In genomic region chr19:863305-863620, GRCh38 we compare ENCODE assay signal across 15 cellular contexts. TPM values are rescaled to one million over a fixed set of nuclear protein-coding genes. Genes with fewer than 3 reads are reported as not detected.
DNase-seq lines count a peak whose midpoint lies in the region; ATAC-seq and TF ChIP-seq lines count a peak whose summit lies in the region.
"Had no signal": no experiment of that assay in that cellular context is flagged by ENCODE, and none has a peak within 500 bp of the region (broad histone marks: within the 10 kb centered on the region; RNA-seq: fewer than 3 reads in every experiment).

No MANE protein-coding gene starts in this region.

- H3K9me2 ChIP-seq in SU-DHL-6 (replicated peaks; ENCODE audit: insufficient read depth, low read length), result no peaks in the 10 kb centered on the region

- 71 to 80% (median 72%) methylated on average over 7 of the region's 7 CpGs for WGBS in stomach, 5 donors

- peaks cover 28% of the 10 kb centered on the region for H3K4me1 Mint-ChIP-seq in activated naive CD4-positive, alpha-beta T cell treated with anti-CD3 and anti-CD28 coated beads, Interleukin-2, amount 10 ng/mL, durations not matched to agents 7 days and 5 days
- peaks cover 9 to 20% of the 10 kb centered on the region in 2 donors for H3K4me1 Mint-ChIP-seq in effector memory CD8-positive, alpha-beta T cell (ENCODE audit: low read depth in 2 of 2)

- DNase-seq in activated naive CD4-positive, alpha-beta T cell treated with anti-CD3 and anti-CD28 coated beads, Interleukin-2, amount 10 ng/mL, durations not matched to agents 7 days and 5 days, result no peak
- no peak for DNase-seq in activated naive CD4-positive, alpha-beta T cell treated with Interleukin-2 at 50 U/mL for 16 hours
- DNase-seq in effector memory CD8-positive, alpha-beta T cell, result no peak
- DNase-seq in stomach (no peak), gastrocnemius medialis (no peak), NCI-H82 (lab: John Stamatoyannopoulos, UW) (no peak), HCEC 1CT (no peak)
- DNase-seq: ACHN, KBM-7, NCI-H1930 had no signal

- TF ChIP-seq EP300 in stomach (IDR thresholded peaks at IDR 0.05), result no peak

- H3K27ac Mint-ChIP-seq in activated naive CD4-positive, alpha-beta T cell treated with anti-CD3 and anti-CD28 coated beads, Interleukin-2, amount 10 ng/mL, durations not matched to agents 7 days and 5 days, result peak overlapping the region; percentile 92
- peak overlapping the region in 1 of 2 donors; percentile 77 for H3K27ac Mint-ChIP-seq in effector memory CD8-positive, alpha-beta T cell

- no peaks in the 10 kb centered on the region for H3K9me3 ChIP-seq in SU-DHL-6 (ENCODE audit: insufficient read depth, low read length)
- H3K9me3 ChIP-seq in stomach, result no peaks in the 10 kb centered on the region
- H3K9me3 ChIP-seq in gastrocnemius medialis, result no peaks in the 10 kb centered on the region

- H3K4me2 ChIP-seq in SU-DHL-6 (ENCODE audit: low read depth, low read length, poor library complexity, severe bottlenecking), result peak overlapping the region; percentile 41
- H3K4me2 ChIP-seq: hepatocyte had no signal

- H3K4me1 ChIP-seq in stomach (peaks cover 29 to 58% (median 44%) of the 10 kb centered on the region in 4 donors), gastrocnemius medialis (no peaks in the 10 kb centered on the region)

- CTCF ChIA-PET in activated naive CD4-positive, alpha-beta T cell treated with anti-CD3 and anti-CD28 coated beads, Interleukin-2, amount 10 ng/mL, durations not matched to agents 7 days and 5 days (lab: Charles Lee), result interaction anchor here (0.6 to 2.5 kb wide), 23 partner anchors 16 to 351 kb away, joined by 3 to 24 read pairs (median 4); partner anchors contain the start of genes KISS1R, MED16, RNU6-9 and WDR18

- H3K4me3 ChIP-seq in SU-DHL-6 (ENCODE audit: insufficient read depth, low read length, poor library complexity, severe bottlenecking) (no peak overlapping the region), stomach (peak overlapping the region in 2 of 4 donors; percentile 25 to 28), gastrocnemius medialis (no peak overlapping the region)
- H3K4me3 ChIP-seq: hepatocyte, lung had no signal

- H3F3A ChIP-seq in SU-DHL-6 (ENCODE audit: insufficient read depth), result no peaks in the 10 kb centered on the region

- H3K27me3 ChIP-seq in SU-DHL-6 (ENCODE audit: low read length) (no peaks in the 10 kb centered on the region), stomach (peaks cover 0 to 49% (median 28%) of the 10 kb centered on the region in 3 donors), gastrocnemius medialis (peaks cover 26 to 47% (median 42%) of the 10 kb centered on the region in 3 donors)
- H3K27me3 ChIP-seq: hepatocyte had no signal

- no peak overlapping the region for H3K27ac ChIP-seq in SU-DHL-6 (ENCODE audit: low read depth, low read length)
- peak overlapping the region in 3 of 5 donors; percentile 24 to 41 (median 32) for H3K27ac ChIP-seq in stomach
- no peak overlapping the region for H3K27ac ChIP-seq in gastrocnemius medialis
- H3K27ac ChIP-seq: hepatocyte had no signal

- intact Hi-C loops in stomach (cut with DNase I; ENCODE audit: low total_unique reads) (no loop called here), gastrocnemius medialis (cut with DNase I; ENCODE audit: low total_unique reads) (no loop called here)

- ATAC-seq in effector memory CD8-positive, alpha-beta T cell (replicated peaks), result no peak
- ATAC-seq in gastrocnemius medialis, result no peak

- no peak overlapping the region for H2AFZ ChIP-seq in SU-DHL-6 (ENCODE audit: low read depth, low read length, severe bottlenecking)
- H2AFZ ChIP-seq: hepatocyte had no signal

- no peak overlapping the region for H3K9ac ChIP-seq in SU-DHL-6 (ENCODE audit: low read length)

- peak overlapping the region; percentile 67 for H3K4me3 Mint-ChIP-seq in activated naive CD4-positive, alpha-beta T cell treated with anti-CD3 and anti-CD28 coated beads, Interleukin-2, amount 10 ng/mL, durations not matched to agents 7 days and 5 days
- H3K4me3 Mint-ChIP-seq in effector memory CD8-positive, alpha-beta T cell, result peak overlapping the region; percentile 73 to 79

- H3K36me3 ChIP-seq in SU-DHL-6 (ENCODE audit: low read length) (no peaks in the 10 kb centered on the region), stomach (peaks cover 8 to 13% (median 10%) of the 10 kb centered on the region in 4 donors), gastrocnemius medialis (peaks cover 0 to 8% of the 10 kb centered on the region in 2 donors)

- peaks cover 38% of the 10 kb centered on the region for H3K27me3 Mint-ChIP-seq in activated naive CD4-positive, alpha-beta T cell treated with anti-CD3 and anti-CD28 coated beads, Interleukin-2, amount 10 ng/mL, durations not matched to agents 7 days and 5 days
- peaks cover 0 to 1% of the 10 kb centered on the region in 2 donors for H3K27me3 Mint-ChIP-seq in effector memory CD8-positive, alpha-beta T cell

- H3K36me3 Mint-ChIP-seq in activated naive CD4-positive, alpha-beta T cell treated with anti-CD3 and anti-CD28 coated beads, Interleukin-2, amount 10 ng/mL, durations not matched to agents 7 days and 5 days, result peaks cover 6% of the 10 kb centered on the region
- H3K36me3 Mint-ChIP-seq in effector memory CD8-positive, alpha-beta T cell (ENCODE audit: insufficient read depth), result peaks cover 16% of the 10 kb centered on the region

- H3K9me3 Mint-ChIP-seq in activated naive CD4-positive, alpha-beta T cell treated with anti-CD3 and anti-CD28 coated beads, Interleukin-2, amount 10 ng/mL, durations not matched to agents 7 days and 5 days, result no peaks in the 10 kb centered on the region
- no peaks in the 10 kb centered on the region for H3K9me3 Mint-ChIP-seq in effector memory CD8-positive, alpha-beta T cell

- H4K20me1 ChIP-seq in SU-DHL-6 (ENCODE audit: low read depth, low read length), result no peaks in the 10 kb centered on the region

- H3K79me2 ChIP-seq in SU-DHL-6 (ENCODE audit: insufficient read depth, low read length), result no peaks in the 10 kb centered on the region
- H3K79me2 ChIP-seq: hepatocyte had no signal

- TF ChIP-seq CTCF in SU-DHL-6 (IDR thresholded peaks at IDR 0.05; ENCODE audit: insufficient read depth, low read length, poor library complexity, severe bottlenecking), result no peak
- no peak for TF ChIP-seq CTCF in stomach (IDR thresholded peaks at IDR 0.05)
- no peak for TF ChIP-seq CTCF in gastrocnemius medialis (IDR thresholded peaks at IDR 0.05 in 4 of 5, conservative IDR thresholded peaks at IDR 0.05 in 1 of 5)

- in situ Hi-C loops in gastrocnemius medialis (cut with MboI; ENCODE audit: low sequenced_read_pairs in 4 of 4), result loop anchor here in 1 of 4 donors (25.0 kb wide), 1 partner anchor 124 kb away; the partner anchor contains the start of gene WDR18

- no peak for TF ChIP-seq POLR2A in stomach (IDR thresholded peaks at IDR 0.05)
- TF ChIP-seq POLR2A in gastrocnemius medialis (IDR thresholded peaks at IDR 0.05), result no peak

RNA-seq across cellular contexts. Expression of gene CFD, which starts 3.8 kb away (rescaled TPM):
- total RNA-seq in stomach, result 1,000 to 10,000 TPM in 1 of 5 donors, 100 to 1,000 TPM in 3, 10 to 100 TPM in 1; 36.6 to 1,275 (median 118) TPM
- polyA plus RNA-seq in stomach, result 100 to 1,000 TPM in 2 of 3 donors, 10 to 100 TPM in 1; 48.7 to 204 (median 140) TPM
- 100 to 1,000 TPM; 153 to 309 (median 210) TPM for total RNA-seq in gastrocnemius medialis

RNA-seq across cellular contexts. Expression of gene ELANE, which starts 11.2 kb away (rescaled TPM):
- total RNA-seq in stomach (10 to 100 TPM in 1 of 5 donors, 1 to 10 TPM in 1, not detected in 3; 2.9 to 10.5 TPM), gastrocnemius medialis (under 1 TPM in 2 of 4 donors, not detected in 2; 0.46 to 0.84 TPM)
- polyA plus RNA-seq in stomach, result 1 to 10 TPM in 2 of 3 donors, not detected in 1; 1.1 to 3.4 TPM

RNA-seq across cellular contexts. Expression of gene PRTN3, which starts 22.5 kb away (rescaled TPM):
- total RNA-seq in stomach, result 1 to 10 TPM in 1 of 5 donors, not detected in 4; 2.6 TPM
- polyA plus RNA-seq in stomach, result under 1 TPM in 1 of 3 donors, not detected in 2; 0.15 TPM
- under 1 TPM in 1 of 4 donors, not detected in 3; 0.51 TPM for total RNA-seq in gastrocnemius medialis
- total RNA-seq: hepatocyte, Right ventricle myocardium superior had no signal
- polyA plus RNA-seq: hepatocyte had no signal

RNA-seq across cellular contexts. Expression of gene MED16, which starts 29.7 kb away (rescaled TPM):
- total RNA-seq in stomach (100 to 1,000 TPM in 2 of 5 donors, 10 to 100 TPM in 3; 16.7 to 126 (median 82.1) TPM), gastrocnemius medialis (10 to 100 TPM; 22.0 to 67.6 (median 54.6) TPM)
- 10 to 100 TPM; 49.0 to 74.0 (median 54.7) TPM for polyA plus RNA-seq in stomach

RNA-seq across cellular contexts. Expression of gene RNU6-9, which starts 30.0 kb away (rescaled TPM):
- total RNA-seq in stomach, result not detected
- not detected for polyA plus RNA-seq in stomach
- total RNA-seq in gastrocnemius medialis, result not detected
- total RNA-seq: hepatocyte, lung, posterior vena cava, Right ventricle myocardium superior had no signal
- polyA plus RNA-seq: hepatocyte, lung had no signal

Comparison
In these comparisons a context has a peak if more than half of its experiments do, and no peak if none do; other contexts are left out.
1. H3K27ac ChIP-seq: peak in stomach (3 of 5); none in SU-DHL-6 (single experiment) and gastrocnemius medialis (0 of 4).